ENCODE assay signal across 21 cellular contexts in genomic region chr20:58610071-58610800, GRCh38.
"Had no signal": no experiment of that assay in that cellular context is flagged by ENCODE, and none has a peak within 500 bp of the region (broad histone marks: within the 10 kb centered on the region; RNA-seq: fewer than 3 reads in every experiment).

No MANE protein-coding gene starts in this region.

- H3K4me3 Mint-ChIP-seq: endodermal cell; naive B cell; nephron progenitor cell; stimulated activated naive B cell treated with anti-CD40 and anti-IgM and Interleukin-4, amounts not matched to agents 10 μg/mL and 1 μg/mL and 100 μg/mL, for 72 hours had no signal

- H3K9me3 ChIP-seq: left ventricle myocardium inferior, lower lobe of right lung, ovary, right atrium auricular region, stomach, thoracic aorta, transverse colon had no signal

- H3K36me3 Mint-ChIP-seq: naive B cell; stimulated activated naive B cell treated with anti-CD40 and anti-IgM and Interleukin-4, amounts not matched to agents 10 μg/mL and 1 μg/mL and 100 μg/mL, for 72 hours had no signal

- ATAC-seq: left cardiac atrium; lower lobe of right lung; stimulated activated naive B cell treated with anti-CD40 and anti-IgM and Interleukin-4, amounts not matched to agents 10 μg/mL and 1 μg/mL and 100 μg/mL, for 72 hours had no signal

- H3K4me1 ChIP-seq: foreskin keratinocyte, left ventricle myocardium inferior, lower lobe of right lung had no signal

- H3K9me3 Mint-ChIP-seq: endodermal cell; naive B cell; nephron progenitor cell; stimulated activated naive B cell treated with anti-CD40 and anti-IgM and Interleukin-4, amounts not matched to agents 10 μg/mL and 1 μg/mL and 100 μg/mL, for 72 hours had no signal

- DNase-seq: effector CD4-positive, alpha-beta T cell; endodermal cell; erythroblast; kidney; left cardiac atrium; left ventricle myocardium inferior; lower lobe of right lung; mesendoderm; naive B cell; nephron progenitor cell; ovary; small intestine; stimulated activated CD4-positive, alpha-beta T cell treated with anti-CD3 and anti-CD28 coated beads, Interleukin-4, amount 100 ng/mL, for 1 hour; stimulated activated naive B cell treated with anti-CD40 and anti-IgM and Interleukin-4, amounts not matched to agents 10 μg/mL and 1 μg/mL and 100 μg/mL, for 72 hours; stomach; substantia nigra; transverse colon had no signal

- H3K27ac Mint-ChIP-seq: endodermal cell; naive B cell; nephron progenitor cell; stimulated activated naive B cell treated with anti-CD40 and anti-IgM and Interleukin-4, amounts not matched to agents 10 μg/mL and 1 μg/mL and 100 μg/mL, for 72 hours had no signal

- H3K4me1 Mint-ChIP-seq: naive B cell; stimulated activated naive B cell treated with anti-CD40 and anti-IgM and Interleukin-4, amounts not matched to agents 10 μg/mL and 1 μg/mL and 100 μg/mL, for 72 hours had no signal

- H3K4me3 ChIP-seq: coronary artery, left ventricle myocardium inferior, lower lobe of right lung, ovary, right atrium auricular region, stomach, thoracic aorta, transverse colon had no signal

- H3K27ac ChIP-seq: coronary artery, foreskin keratinocyte, left ventricle myocardium inferior, lower lobe of right lung, ovary, right atrium auricular region, stomach, transverse colon had no signal

- H3K27me3 ChIP-seq: ovary, right atrium auricular region, transverse colon had no signal

- H3K36me3 ChIP-seq: left ventricle myocardium inferior, lower lobe of right lung, ovary, right atrium auricular region, stomach, thoracic aorta, transverse colon had no signal
